Comparison of ENCODE assay signal across 23 cellular contexts in genomic region chr11:70715636-70716035, GRCh38.
"Had no signal": no experiment of that assay in that cellular context is flagged by ENCODE, and none has a peak within 500 bp of the region (broad histone marks: within the 10 kb centered on the region; RNA-seq: fewer than 3 reads in every experiment).

No MANE protein-coding gene starts in this region.

- ATAC-seq: HepG2 had no signal

- H3K27me3 ChIP-seq: SJCRH30 had no signal

- H3K9me3 ChIP-seq: MG63, SJCRH30 had no signal

- H3K36me3 ChIP-seq: MG63, SJCRH30 had no signal

- H3K27ac ChIP-seq: SJCRH30 had no signal

- DNase-seq: IMR-90, Karpas-422, KG1, MG63, NCI-H1092, NCI-H1105 treated with DMSO at 0.1 percent for 48 hours, NCI-H1417 treated with DMSO at 0.1 percent for 48 hours, NCI-H146, NCI-H1694 treated with DMSO at 0.1 percent for 48 hours, NCI-H1930, NCI-H2081, NCI-H2107, NCI-H2171 treated with DMSO at 0.1 percent for 48 hours, NCI-H345, NCI-H446 treated with DMSO at 0.1 percent for 48 hours, NCI-H510A treated with DMSO at 0.1 percent for 48 hours, NCI-H69, NCI-H774, RPMI8226, SHP77 treated with DMSO at 0.1 percent for 48 hours, SJCRH30, SW 1271 had no signal

- H3K4me1 ChIP-seq: SJCRH30 had no signal

- H3K4me3 ChIP-seq: MG63, SJCRH30 had no signal
